Comparison of ENCODE assay signal across 8 cellular contexts in genomic region chr12:89352242-89352491, GRCh38. TPM values are rescaled to one million over a fixed set of nuclear protein-coding genes. Genes with fewer than 3 reads are reported as not detected.
DNase-seq lines count a peak whose midpoint lies in the region; ATAC-seq, FAIRE-seq and TF ChIP-seq lines count a peak whose summit lies in the region.

No MANE protein-coding gene starts in this region.

- no peak for TF ChIP-seq CTCF in glutamatergic neuron (IDR thresholded peaks at IDR 0.05; ENCODE audit: partially characterized antibody, unreplicated experiment)

- DNase-seq in NCI-H1105 treated with DMSO at 0.1 percent for 48 hours (lab: John Stamatoyannopoulos, UW) (peak; percentile 78), NCI-H1105 (lab: John Stamatoyannopoulos, UW) (no peak), glutamatergic neuron (no peak), small intestine (no peak), GM03348 (ENCODE audit: low spot score) (no peak)

- peaks cover 22% of the 10 kb centered on the region for H3K9me3 Mint-ChIP-seq in glutamatergic neuron (ENCODE audit: unreplicated experiment)

- H3K36me3 Mint-ChIP-seq in glutamatergic neuron (ENCODE audit: unreplicated experiment) = no peaks in the 10 kb centered on the region

- WGBS in small intestine, 3 donors = 0% methylated on average over 10 of the region's 10 CpGs

- peaks cover 42% of the 10 kb centered on the region for H3K4me1 Mint-ChIP-seq in glutamatergic neuron (ENCODE audit: low read depth, unreplicated experiment)

- peak overlapping the region; percentile 95 for H3K27ac Mint-ChIP-seq in glutamatergic neuron (ENCODE audit: unreplicated experiment)

- H3K4me3 ChIP-seq in small intestine (ENCODE audit: low read depth in 1 of 2, low read length in 2 of 2) = peak overlapping the region; percentile 73 to 95

- no peak for FAIRE-seq in small intestine (lab: Jason Lieb, UNC)

- no peaks in the 10 kb centered on the region for H3K36me3 ChIP-seq in small intestine (ENCODE audit: control insufficient read depth in 2 of 2, insufficient read depth in 2 of 2, low read length in 2 of 2)

- no peak for ATAC-seq in SK-N-SH treated with all-trans-retinoic acid at 6 μM for 48 hours
- no peak for ATAC-seq in HG03139 (IDR thresholded peaks at IDR 0.05; ENCODE audit: unreplicated experiment)
- ATAC-seq in HG02973 (IDR thresholded peaks at IDR 0.05; ENCODE audit: unreplicated experiment) = no peak

- H3K27ac ChIP-seq in small intestine (ENCODE audit: low read depth in 1 of 2, low read length in 1 of 2) = peak overlapping the region; percentile 99

- H3K9me3 ChIP-seq in small intestine (ENCODE audit: control insufficient read depth, low read depth) = no peaks in the 10 kb centered on the region

- peak overlapping the region; percentile 96 for H3K4me3 Mint-ChIP-seq in glutamatergic neuron (ENCODE audit: unreplicated experiment)

- H3K27me3 ChIP-seq in small intestine (ENCODE audit: control insufficient read depth in 2 of 2, insufficient read depth in 2 of 2, low read length in 2 of 2) = no peaks in the 10 kb centered on the region

- peaks cover 4 to 18% of the 10 kb centered on the region in 2 donors for H3K4me1 ChIP-seq in small intestine (ENCODE audit: control insufficient read depth in 2 of 2, insufficient read depth in 1 of 2, low read depth in 1 of 2, low read length in 1 of 2)

- peaks cover 20% of the 10 kb centered on the region for H3K27me3 Mint-ChIP-seq in glutamatergic neuron (ENCODE audit: unreplicated experiment)

TF ChIP-seq in SK-N-SH treated with all-trans-retinoic acid at 6 μM for 48 hours, 23 proteins besides CTCF, POLR2A, EP300 and RAD21:
- no peak for TF ChIP-seq ZNF565 (CRISPR knock-in tag; conservative IDR thresholded peaks at IDR 0.05; ENCODE audit: low read depth)
- peak; percentile 11; the same call in 1 of the 2 replicates for TF ChIP-seq GLIS3 (CRISPR knock-in tag; IDR thresholded peaks at IDR 0.05)

RNA-seq across cellular contexts. Expression of gene DUSP6, which starts 0.1 kb away (rescaled TPM):
- 4.2 TPM for total RNA-seq in glutamatergic neuron (ENCODE audit: unreplicated experiment)
- 10 to 100 TPM; 10.3 to 28.2 (median 20.0) TPM for polyA plus RNA-seq in small intestine
